1 cellular context compared by ENCODE assay signal in the genomic region with DNA sequence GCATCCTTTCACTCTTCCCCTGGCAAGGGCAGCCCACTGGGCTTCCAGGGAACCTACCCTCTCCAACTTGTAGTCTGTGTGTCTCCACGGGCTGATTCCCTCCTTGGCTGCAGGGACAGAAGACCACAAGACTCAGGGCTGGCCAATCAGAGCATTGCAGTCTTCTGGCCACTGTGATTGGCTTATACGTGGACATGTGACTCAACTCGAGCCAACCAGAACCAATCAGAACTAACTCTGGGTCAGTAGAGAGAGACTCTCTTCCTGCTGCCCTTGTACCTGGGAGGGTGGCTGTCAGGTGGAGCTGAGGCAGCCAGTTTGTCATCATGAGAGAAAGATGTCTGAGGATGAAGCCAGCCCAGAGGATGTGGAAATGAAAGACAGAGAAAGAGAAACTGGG.
TF ChIP-seq lines count a peak whose summit lies in the region.

No MANE protein-coding gene starts in this region.

TF ChIP-seq in HepG2, 621 proteins besides CTCF, POLR2A, EP300 and RAD21 (continued from another document):
- TF ChIP-seq NFYB (CRISPR knock-in tag; IDR thresholded peaks at IDR 0.05) (peak; percentile 80), ZIK1 (CRISPR knock-in tag; IDR thresholded peaks at IDR 0.05; ENCODE audit: borderline replicate concordance, low read depth) (no peak), ZNF329 (CRISPR knock-in tag; IDR thresholded peaks at IDR 0.05; ENCODE audit: low read depth) (0 out of 2 replicates have a peak, but pooled peaks have one; percentile 35), GATAD1 (CRISPR knock-in tag; IDR thresholded peaks at IDR 0.05) (no peak), ZNF672 (CRISPR knock-in tag; IDR thresholded peaks at IDR 0.05) (no peak), ZNF543 (CRISPR knock-in tag; IDR thresholded peaks at IDR 0.05) (no peak), ZNF878 (CRISPR knock-in tag; IDR thresholded peaks at IDR 0.05) (no peak), ZMYM4 (CRISPR knock-in tag; IDR thresholded peaks at IDR 0.05) (peak; percentile 64), RAD51 (IDR thresholded peaks at IDR 0.05; ENCODE audit: borderline replicate concordance) (peak; percentile 47; the same call in 1 of the 2 replicates), DNMT3B (CRISPR knock-in tag; conservative IDR thresholded peaks at IDR 0.05) (no peak), ZNF12 (CRISPR knock-in tag; IDR thresholded peaks at IDR 0.05) (no peak), ZNF768 (CRISPR knock-in tag; IDR thresholded peaks at IDR 0.05) (no peak), TBX2 (CRISPR knock-in tag; IDR thresholded peaks at IDR 0.05; ENCODE audit: borderline replicate concordance) (no peak)
- TF ChIP-seq, protein P1, sequence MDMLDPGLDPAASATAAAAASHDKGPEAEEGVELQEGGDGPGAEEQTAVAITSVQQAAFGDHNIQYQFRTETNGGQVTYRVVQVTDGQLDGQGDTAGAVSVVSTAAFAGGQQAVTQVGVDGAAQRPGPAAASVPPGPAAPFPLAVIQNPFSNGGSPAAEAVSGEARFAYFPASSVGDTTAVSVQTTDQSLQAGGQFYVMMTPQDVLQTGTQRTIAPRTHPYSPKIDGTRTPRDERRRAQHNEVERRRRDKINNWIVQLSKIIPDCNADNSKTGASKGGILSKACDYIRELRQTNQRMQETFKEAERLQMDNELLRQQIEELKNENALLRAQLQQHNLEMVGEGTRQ (IDR thresholded peaks at IDR 0.05; ENCODE audit: low read depth, low read length), result peak; percentile 84
- TF ChIP-seq, protein P1 (CRISPR knock-in tag; IDR thresholded peaks at IDR 0.05; ENCODE audit: borderline replicate concordance), result peak; percentile 85; the same call in 1 of the 2 replicates
- TF ChIP-seq, protein P2, sequence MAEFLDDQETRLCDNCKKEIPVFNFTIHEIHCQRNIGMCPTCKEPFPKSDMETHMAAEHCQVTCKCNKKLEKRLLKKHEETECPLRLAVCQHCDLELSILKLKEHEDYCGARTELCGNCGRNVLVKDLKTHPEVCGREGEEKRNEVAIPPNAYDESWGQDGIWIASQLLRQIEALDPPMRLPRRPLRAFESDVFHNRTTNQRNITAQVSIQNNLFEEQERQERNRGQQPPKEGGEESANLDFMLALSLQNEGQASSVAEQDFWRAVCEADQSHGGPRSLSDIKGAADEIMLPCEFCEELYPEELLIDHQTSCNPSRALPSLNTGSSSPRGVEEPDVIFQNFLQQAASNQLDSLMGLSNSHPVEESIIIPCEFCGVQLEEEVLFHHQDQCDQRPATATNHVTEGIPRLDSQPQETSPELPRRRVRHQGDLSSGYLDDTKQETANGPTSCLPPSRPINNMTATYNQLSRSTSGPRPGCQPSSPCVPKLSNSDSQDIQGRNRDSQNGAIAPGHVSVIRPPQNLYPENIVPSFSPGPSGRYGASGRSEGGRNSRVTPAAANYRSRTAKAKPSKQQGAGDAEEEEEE (CRISPR knock-in tag; IDR thresholded peaks at IDR 0.05; ENCODE audit: borderline replicate concordance), result no peak
- TF ChIP-seq, protein P3, sequence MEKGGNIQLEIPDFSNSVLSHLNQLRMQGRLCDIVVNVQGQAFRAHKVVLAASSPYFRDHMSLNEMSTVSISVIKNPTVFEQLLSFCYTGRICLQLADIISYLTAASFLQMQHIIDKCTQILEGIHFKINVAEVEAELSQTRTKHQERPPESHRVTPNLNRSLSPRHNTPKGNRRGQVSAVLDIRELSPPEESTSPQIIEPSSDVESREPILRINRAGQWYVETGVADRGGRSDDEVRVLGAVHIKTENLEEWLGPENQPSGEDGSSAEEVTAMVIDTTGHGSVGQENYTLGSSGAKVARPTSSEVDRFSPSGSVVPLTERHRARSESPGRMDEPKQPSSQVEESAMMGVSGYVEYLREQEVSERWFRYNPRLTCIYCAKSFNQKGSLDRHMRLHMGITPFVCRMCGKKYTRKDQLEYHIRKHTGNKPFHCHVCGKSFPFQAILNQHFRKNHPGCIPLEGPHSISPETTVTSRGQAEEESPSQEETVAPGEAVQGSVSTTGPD (CRISPR knock-in tag; IDR thresholded peaks at IDR 0.05), result no peak
- TF ChIP-seq, protein P4, sequence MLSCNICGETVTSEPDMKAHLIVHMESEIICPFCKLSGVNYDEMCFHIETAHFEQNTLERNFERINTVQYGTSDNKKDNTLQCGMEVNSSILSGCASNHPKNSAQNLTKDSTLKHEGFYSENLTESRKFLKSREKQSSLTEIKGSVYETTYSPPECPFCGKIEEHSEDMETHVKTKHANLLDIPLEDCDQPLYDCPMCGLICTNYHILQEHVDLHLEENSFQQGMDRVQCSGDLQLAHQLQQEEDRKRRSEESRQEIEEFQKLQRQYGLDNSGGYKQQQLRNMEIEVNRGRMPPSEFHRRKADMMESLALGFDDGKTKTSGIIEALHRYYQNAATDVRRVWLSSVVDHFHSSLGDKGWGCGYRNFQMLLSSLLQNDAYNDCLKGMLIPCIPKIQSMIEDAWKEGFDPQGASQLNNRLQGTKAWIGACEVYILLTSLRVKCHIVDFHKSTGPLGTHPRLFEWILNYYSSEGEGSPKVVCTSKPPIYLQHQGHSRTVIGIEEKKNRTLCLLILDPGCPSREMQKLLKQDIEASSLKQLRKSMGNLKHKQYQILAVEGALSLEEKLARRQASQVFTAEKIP (CRISPR knock-in tag; IDR thresholded peaks at IDR 0.05; ENCODE audit: borderline replicate concordance), result no peak
